Comparison of ENCODE assay signal across 3 cellular contexts in the genomic region with DNA sequence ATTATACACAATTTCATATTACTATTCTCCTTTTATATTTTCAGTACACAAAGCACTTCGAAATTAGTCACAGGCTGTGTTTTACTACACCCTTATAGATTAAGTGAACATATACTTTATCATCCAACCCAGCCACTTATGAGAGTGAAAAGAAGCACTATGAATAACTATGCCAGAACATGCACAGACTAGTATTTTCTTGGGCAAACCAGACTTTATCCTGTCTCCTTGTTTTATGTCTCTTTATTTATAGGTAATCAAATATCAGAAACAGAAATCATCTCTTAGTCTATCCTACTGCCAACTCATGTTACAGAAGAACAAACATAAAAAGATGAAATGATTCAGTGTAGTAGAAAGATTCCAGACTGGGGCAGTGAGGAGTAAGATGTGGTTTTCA.
"Had no signal": no experiment of that assay in that cellular context is flagged by ENCODE, and none has a peak within 500 bp of the region (broad histone marks: within the 10 kb centered on the region; RNA-seq: fewer than 3 reads in every experiment).

No MANE protein-coding gene starts in this region.

- DNase-seq: H9, HCEC 1CT had no signal

- H3K4me3 ChIP-seq: GM23338 had no signal
